Comparison of ENCODE assay signal across 2 cellular contexts in the genomic region with DNA sequence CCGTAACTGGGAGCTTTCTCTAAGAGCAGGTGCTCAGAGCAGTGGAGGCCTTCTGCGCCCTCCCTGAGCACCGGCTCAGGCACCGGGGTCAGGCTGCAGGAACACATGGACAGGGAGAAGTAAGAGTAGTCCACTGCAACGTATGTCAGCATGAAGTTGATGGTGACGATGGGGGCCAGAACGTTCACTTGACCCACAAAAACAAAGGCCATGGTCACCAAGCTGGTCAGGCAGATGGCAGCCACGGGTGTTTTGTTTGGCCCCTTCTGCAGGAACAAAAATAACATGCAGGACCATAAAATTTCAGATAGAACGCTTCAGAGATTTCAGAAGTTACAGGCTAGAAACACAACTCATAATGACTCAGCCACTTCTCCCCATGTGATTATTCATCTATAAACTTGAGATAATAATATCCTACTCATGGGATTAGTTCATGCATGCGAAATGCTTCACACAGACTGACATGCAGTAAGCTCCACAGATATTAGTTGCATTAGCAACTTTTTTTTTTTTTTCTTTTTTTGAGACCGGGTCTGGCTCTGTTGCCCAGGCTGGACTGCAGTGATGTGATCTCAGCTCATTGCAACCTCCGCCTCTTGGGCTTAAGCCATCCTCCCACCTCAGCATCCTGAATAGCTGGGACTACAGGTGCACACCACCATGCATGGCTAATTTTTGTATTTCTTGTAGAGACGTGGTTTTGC.
A peak's percentile ranks its signal among the peaks of the same experiment; 100 is the strongest.
TF ChIP-seq lines count a peak whose summit lies in the region.

No MANE protein-coding gene starts in this region.

TF ChIP-seq in HEK293, 187 proteins besides CTCF, POLR2A, EP300 and RAD21 (continued from another document):
- TF ChIP-seq, protein P1, sequence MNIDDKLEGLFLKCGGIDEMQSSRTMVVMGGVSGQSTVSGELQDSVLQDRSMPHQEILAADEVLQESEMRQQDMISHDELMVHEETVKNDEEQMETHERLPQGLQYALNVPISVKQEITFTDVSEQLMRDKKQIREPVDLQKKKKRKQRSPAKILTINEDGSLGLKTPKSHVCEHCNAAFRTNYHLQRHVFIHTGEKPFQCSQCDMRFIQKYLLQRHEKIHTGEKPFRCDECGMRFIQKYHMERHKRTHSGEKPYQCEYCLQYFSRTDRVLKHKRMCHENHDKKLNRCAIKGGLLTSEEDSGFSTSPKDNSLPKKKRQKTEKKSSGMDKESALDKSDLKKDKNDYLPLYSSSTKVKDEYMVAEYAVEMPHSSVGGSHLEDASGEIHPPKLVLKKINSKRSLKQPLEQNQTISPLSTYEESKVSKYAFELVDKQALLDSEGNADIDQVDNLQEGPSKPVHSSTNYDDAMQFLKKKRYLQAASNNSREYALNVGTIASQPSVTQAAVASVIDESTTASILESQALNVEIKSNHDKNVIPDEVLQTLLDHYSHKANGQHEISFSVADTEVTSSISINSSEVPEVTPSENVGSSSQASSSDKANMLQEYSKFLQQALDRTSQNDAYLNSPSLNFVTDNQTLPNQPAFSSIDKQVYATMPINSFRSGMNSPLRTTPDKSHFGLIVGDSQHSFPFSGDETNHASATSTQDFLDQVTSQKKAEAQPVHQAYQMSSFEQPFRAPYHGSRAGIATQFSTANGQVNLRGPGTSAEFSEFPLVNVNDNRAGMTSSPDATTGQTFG (tag by site-specific recombination; IDR thresholded peaks at IDR 0.05; ENCODE audit: borderline replicate concordance), result no peak
- TF ChIP-seq ZNF121 (tag by site-specific recombination; IDR thresholded peaks at IDR 0.05) (no peak), ZNF335 (tag by site-specific recombination; conservative IDR thresholded peaks at IDR 0.05) (peak; percentile 50), SCRT2 (tag by site-specific recombination; IDR thresholded peaks at IDR 0.05) (no peak), ZNF629 (tag by site-specific recombination; IDR thresholded peaks at IDR 0.05) (no peak), ZFP37 (tag by site-specific recombination; IDR thresholded peaks at IDR 0.05) (no peak), ZNF654 (tag by site-specific recombination; IDR thresholded peaks at IDR 0.05; ENCODE audit: low read depth) (no peak), ZIC2 (tag by site-specific recombination; IDR thresholded peaks at IDR 0.05) (no peak), ZNF10 (tag by site-specific recombination; IDR thresholded peaks at IDR 0.05) (no peak), SP7 (tag by site-specific recombination; IDR thresholded peaks at IDR 0.05) (peak; percentile 76; the same call in 1 of the 2 replicates), ZNF354C (tag by site-specific recombination; IDR thresholded peaks at IDR 0.05; ENCODE audit: borderline replicate concordance, low read depth) (no peak), ZNF274 (IDR thresholded peaks at IDR 0.05; ENCODE audit: low read length) (no peak), ZNF274 (tag by site-specific recombination; IDR thresholded peaks at IDR 0.05; ENCODE audit: borderline replicate concordance) (no peak), ZBTB44 (tag by site-specific recombination; IDR thresholded peaks at IDR 0.05) (peak; percentile 53; the same call in 1 of the 2 replicates), ZNF175 (tag by site-specific recombination; IDR thresholded peaks at IDR 0.05) (no peak), PRDM6 (tag by site-specific recombination; IDR thresholded peaks at IDR 0.05) (peak; percentile 7; the same call in 1 of the 2 replicates), ZNF777 (tag by site-specific recombination; IDR thresholded peaks at IDR 0.05; ENCODE audit: borderline replicate concordance) (no peak), YY2 (tag by site-specific recombination; IDR thresholded peaks at IDR 0.05) (no peak), KLF16 (tag by site-specific recombination; IDR thresholded peaks at IDR 0.05) (no peak), ZNF2 (tag by site-specific recombination; IDR thresholded peaks at IDR 0.05) (no peak), ZNF747 (tag by site-specific recombination; IDR thresholded peaks at IDR 0.05) (no peak)

TF ChIP-seq in SK-N-SH, 30 proteins besides CTCF, POLR2A, EP300 and RAD21 (continued from another document):
- TF ChIP-seq, protein P2, sequence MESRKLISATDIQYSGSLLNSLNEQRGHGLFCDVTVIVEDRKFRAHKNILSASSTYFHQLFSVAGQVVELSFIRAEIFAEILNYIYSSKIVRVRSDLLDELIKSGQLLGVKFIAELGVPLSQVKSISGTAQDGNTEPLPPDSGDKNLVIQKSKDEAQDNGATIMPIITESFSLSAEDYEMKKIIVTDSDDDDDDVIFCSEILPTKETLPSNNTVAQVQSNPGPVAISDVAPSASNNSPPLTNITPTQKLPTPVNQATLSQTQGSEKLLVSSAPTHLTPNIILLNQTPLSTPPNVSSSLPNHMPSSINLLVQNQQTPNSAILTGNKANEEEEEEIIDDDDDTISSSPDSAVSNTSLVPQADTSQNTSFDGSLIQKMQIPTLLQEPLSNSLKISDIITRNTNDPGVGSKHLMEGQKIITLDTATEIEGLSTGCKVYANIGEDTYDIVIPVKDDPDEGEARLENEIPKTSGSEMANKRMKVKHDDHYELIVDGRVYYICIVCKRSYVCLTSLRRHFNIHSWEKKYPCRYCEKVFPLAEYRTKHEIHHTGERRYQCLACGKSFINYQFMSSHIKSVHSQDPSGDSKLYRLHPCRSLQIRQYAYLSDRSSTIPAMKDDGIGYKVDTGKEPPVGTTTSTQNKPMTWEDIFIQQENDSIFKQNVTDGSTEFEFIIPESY (IDR thresholded peaks at IDR 0.05; ENCODE audit: borderline replicate concordance, low read depth), result no peak
- TF ChIP-seq, protein P3, sequence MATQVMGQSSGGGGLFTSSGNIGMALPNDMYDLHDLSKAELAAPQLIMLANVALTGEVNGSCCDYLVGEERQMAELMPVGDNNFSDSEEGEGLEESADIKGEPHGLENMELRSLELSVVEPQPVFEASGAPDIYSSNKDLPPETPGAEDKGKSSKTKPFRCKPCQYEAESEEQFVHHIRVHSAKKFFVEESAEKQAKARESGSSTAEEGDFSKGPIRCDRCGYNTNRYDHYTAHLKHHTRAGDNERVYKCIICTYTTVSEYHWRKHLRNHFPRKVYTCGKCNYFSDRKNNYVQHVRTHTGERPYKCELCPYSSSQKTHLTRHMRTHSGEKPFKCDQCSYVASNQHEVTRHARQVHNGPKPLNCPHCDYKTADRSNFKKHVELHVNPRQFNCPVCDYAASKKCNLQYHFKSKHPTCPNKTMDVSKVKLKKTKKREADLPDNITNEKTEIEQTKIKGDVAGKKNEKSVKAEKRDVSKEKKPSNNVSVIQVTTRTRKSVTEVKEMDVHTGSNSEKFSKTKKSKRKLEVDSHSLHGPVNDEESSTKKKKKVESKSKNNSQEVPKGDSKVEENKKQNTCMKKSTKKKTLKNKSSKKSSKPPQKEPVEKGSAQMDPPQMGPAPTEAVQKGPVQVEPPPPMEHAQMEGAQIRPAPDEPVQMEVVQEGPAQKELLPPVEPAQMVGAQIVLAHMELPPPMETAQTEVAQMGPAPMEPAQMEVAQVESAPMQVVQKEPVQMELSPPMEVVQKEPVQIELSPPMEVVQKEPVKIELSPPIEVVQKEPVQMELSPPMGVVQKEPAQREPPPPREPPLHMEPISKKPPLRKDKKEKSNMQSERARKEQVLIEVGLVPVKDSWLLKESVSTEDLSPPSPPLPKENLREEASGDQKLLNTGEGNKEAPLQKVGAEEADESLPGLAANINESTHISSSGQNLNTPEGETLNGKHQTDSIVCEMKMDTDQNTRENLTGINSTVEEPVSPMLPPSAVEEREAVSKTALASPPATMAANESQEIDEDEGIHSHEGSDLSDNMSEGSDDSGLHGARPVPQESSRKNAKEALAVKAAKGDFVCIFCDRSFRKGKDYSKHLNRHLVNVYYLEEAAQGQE (IDR thresholded peaks at IDR 0.05; ENCODE audit: low read depth, low read length), result no peak
- TF ChIP-seq FOXM1 (IDR thresholded peaks at IDR 0.05; ENCODE audit: low read depth), result no peak
- no peak for TF ChIP-seq MEF2A (IDR thresholded peaks at IDR 0.05; ENCODE audit: borderline replicate concordance, low read depth)
- peak; percentile 81 for TF ChIP-seq FOSL2 (IDR thresholded peaks at IDR 0.05; ENCODE audit: borderline replicate concordance, low read depth)
